Comparison of ENCODE assay signal across 8 cellular contexts in the genomic region with DNA sequence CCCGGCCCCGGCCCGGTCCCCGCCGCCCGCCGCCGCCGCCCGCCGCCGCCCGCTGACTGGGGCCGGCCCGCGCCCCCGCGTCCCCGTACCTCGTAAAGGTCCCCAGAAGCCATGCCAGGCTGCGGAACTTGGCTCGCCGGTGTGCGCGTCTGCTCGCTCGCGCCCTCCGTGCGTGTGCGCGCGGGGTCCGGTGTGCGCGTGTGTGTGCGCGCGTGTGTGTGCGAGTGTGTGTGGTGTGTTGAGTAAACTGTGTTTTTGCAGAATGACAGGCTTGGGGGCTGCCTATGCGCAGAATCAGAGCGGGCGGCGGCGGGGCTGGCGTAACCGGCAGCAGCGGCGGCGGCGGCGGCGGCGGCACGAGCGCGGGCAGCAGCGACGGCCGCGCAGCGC. TPM values are rescaled to one million over a fixed set of nuclear protein-coding genes. Genes with fewer than 3 reads are reported as not detected.
DNase-seq lines count a peak whose midpoint lies in the region; ATAC-seq and TF ChIP-seq lines count a peak whose summit lies in the region.

No MANE protein-coding gene starts in this region.

- peak; percentile 42 for ATAC-seq in HG03135 (IDR thresholded peaks at IDR 0.05; ENCODE audit: unreplicated experiment)

- DNase-seq in NOMO-1 (lab: John Stamatoyannopoulos, UW; ENCODE audit: unreplicated experiment in 2 of 2) (peak; percentile 31 to 33), NOMO-1 treated with DMSO at 0.1 percent for 48 hours (lab: John Stamatoyannopoulos, UW; ENCODE audit: unreplicated experiment) (no peak), iris pigment epithelial cell (ENCODE audit: low read depth) (peak; percentile 53), NCI-H446 (lab: John Stamatoyannopoulos, UW) (no peak)
- peak; percentile 61 for DNase-seq in T-helper 2 cell treated with Interferon-gamma antibody and Interleukin-4, amounts not matched to agents 5 μg/mL and 100 μg/mL, for 36 hours (ENCODE audit: low spot score)
- peak; percentile 30 to 41 for DNase-seq in stimulated activated CD4-positive, alpha-beta T cell treated with anti-CD3 and anti-CD28 coated beads, Interleukin-15, amount 100 ng/mL, for 48 hours (ENCODE audit: low read depth in 2 of 2)

- peaks cover 6% of the 10 kb centered on the region for H3K27me3 Mint-ChIP-seq in T-helper 2 cell treated with Interferon-gamma antibody and Interleukin-4, amounts not matched to agents 5 μg/mL and 100 μg/mL, for 36 hours (ENCODE audit: low read depth)
- peaks cover 47% of the 10 kb centered on the region for H3K27me3 Mint-ChIP-seq in brain

- H3K36me3 Mint-ChIP-seq in T-helper 2 cell treated with Interferon-gamma antibody and Interleukin-4, amounts not matched to agents 5 μg/mL and 100 μg/mL, for 36 hours (ENCODE audit: low read depth) = peaks cover 8% of the 10 kb centered on the region
- no peaks in the 10 kb centered on the region for H3K36me3 Mint-ChIP-seq in brain

- H3K4me3 Mint-ChIP-seq in T-helper 2 cell treated with Interferon-gamma antibody and Interleukin-4, amounts not matched to agents 5 μg/mL and 100 μg/mL, for 36 hours = peak overlapping the region; percentile 92
- peak overlapping the region; percentile 88 to 97 (median 94) for H3K4me3 Mint-ChIP-seq in brain

- no peak for TF ChIP-seq CTCF in brain (conservative IDR thresholded peaks at IDR 0.05)

- H3K27ac Mint-ChIP-seq in T-helper 2 cell treated with Interferon-gamma antibody and Interleukin-4, amounts not matched to agents 5 μg/mL and 100 μg/mL, for 36 hours = peak overlapping the region; percentile 93
- H3K27ac Mint-ChIP-seq in brain = peak overlapping the region in 2 of 5 experiments; percentile 49 to 74

- H3K9me3 Mint-ChIP-seq in T-helper 2 cell treated with Interferon-gamma antibody and Interleukin-4, amounts not matched to agents 5 μg/mL and 100 μg/mL, for 36 hours = peaks cover 12% of the 10 kb centered on the region
- H3K9me3 Mint-ChIP-seq in brain = peaks cover 0 to 8% (median 0%) of the 10 kb centered on the region in 5 experiments

- H3K4me1 Mint-ChIP-seq in T-helper 2 cell treated with Interferon-gamma antibody and Interleukin-4, amounts not matched to agents 5 μg/mL and 100 μg/mL, for 36 hours (ENCODE audit: low read depth) = peaks cover 29% of the 10 kb centered on the region
- peaks cover 10% of the 10 kb centered on the region for H3K4me1 Mint-ChIP-seq in brain

RNA-seq across cellular contexts. Expression of a gene that starts 0.3 kb away (rescaled TPM):
- polyA plus RNA-seq in brain (ENCODE audit: insufficient read depth, low read depth, low replicate concordance) = 6.3 TPM

Comparison
In these comparisons a context has a peak if more than half of its experiments do, and no peak if none do; other contexts are left out.
1. DNase-seq: peak in NOMO-1 (2 of 2), T-helper 2 cell treated with Interferon-gamma antibody and Interleukin-4, amounts not matched to agents 5 μg/mL and 100 μg/mL, for 36 hours (single experiment), iris pigment epithelial cell (single experiment) and stimulated activated CD4-positive, alpha-beta T cell treated with anti-CD3 and anti-CD28 coated beads, Interleukin-15, amount 100 ng/mL, for 48 hours (2 of 2); none in NOMO-1 treated with DMSO at 0.1 percent for 48 hours (single experiment) and NCI-H446 (0 of 2).